Comparison of ENCODE assay signal across 8 cellular contexts in genomic region chr17:63446218-63446980, GRCh38. TPM values are rescaled to one million over a fixed set of nuclear protein-coding genes. Genes with fewer than 3 reads are reported as not detected.
DNase-seq lines count a peak whose midpoint lies in the region; ATAC-seq, FAIRE-seq and TF ChIP-seq lines count a peak whose summit lies in the region.

Gene CYB561, minus strand, starts transcription at chr17:63446306. Its CDS starts 8,759 bp downstream, at chr17:63437547.

- peak within 1 kb of the TSS; percentile 52 to 71 for H3K27ac Mint-ChIP-seq in activated naive CD4-positive, alpha-beta T cell treated with anti-CD3 and anti-CD28 coated beads, Interleukin-2, amount 50 U/mL, for 72 hours

- no peaks in the 10 kb centered on the region for H3K9me3 Mint-ChIP-seq in activated naive CD4-positive, alpha-beta T cell treated with anti-CD3 and anti-CD28 coated beads, Interleukin-2, amount 50 U/mL, for 72 hours

- peak; percentile 95 for DNase-seq in D721Med (ENCODE audit: insufficient read length, low spot score)
- peak in 70 of 76 experiments; percentile 14 to 89 (median 70) for DNase-seq in HUDEP-2 (lab: John Stamatoyannopoulos, UW; ENCODE audit: unreplicated experiment in 76 of 76)
- peak; percentile 65 to 81 for DNase-seq in SJSA1 (ENCODE audit: low read depth in 1 of 2, low spot score in 2 of 2)
- DNase-seq in activated naive CD4-positive, alpha-beta T cell treated with anti-CD3 and anti-CD28 coated beads, Interleukin-2, amount 50 U/mL, for 72 hours (ENCODE audit: low spot score in 2 of 2) = peak; percentile 71 to 82
- peak in 27 of 42 donors; percentile 45 to 78 (median 59) for DNase-seq in head of caudate nucleus
- peak in 9 of 10 donors; percentile 36 to 95 (median 66) for DNase-seq in posterior cingulate gyrus
- peak; percentile 81 to 98 for DNase-seq in upper lobe of left lung

- H3K27me3 ChIP-seq in SJSA1 (replicated peaks) (no peaks in the 10 kb centered on the region), upper lobe of left lung (no peaks in the 10 kb centered on the region)

- FAIRE-seq in D721Med (lab: Jason Lieb, UNC) = no peak

- ATAC-seq in GM21360 (IDR thresholded peaks at IDR 0.05; ENCODE audit: unreplicated experiment) (peak; percentile 60), upper lobe of left lung (ENCODE audit: low FRiP score in 2 of 2) (peak; percentile 70 to 93)
- peak; percentile 64 to 78 for ATAC-seq in activated naive CD4-positive, alpha-beta T cell treated with anti-CD3 and anti-CD28 coated beads, Interleukin-2, amount 50 U/mL, for 72 hours

- TF ChIP-seq POLR2A in upper lobe of left lung (IDR thresholded peaks at IDR 0.05) = peak in 2 of 4 donors; percentile 60 to 75

- H3K27ac ChIP-seq in SJSA1 (peak within 1 kb of the TSS; percentile 86), upper lobe of left lung (peak within 1 kb of the TSS; percentile 88 to 97 (median 96))

- peak within 1 kb of the TSS; percentile 60 for H3K4me3 ChIP-seq in SJSA1
- peak within 1 kb of the TSS; percentile 52 to 88 (median 76) for H3K4me3 ChIP-seq in upper lobe of left lung

- H3K9me3 ChIP-seq in SJSA1 (replicated peaks) (peaks cover 3% of the 10 kb centered on the region; the same call in 1 of the 2 replicates), upper lobe of left lung (no peaks in the 10 kb centered on the region)

- 2% methylated on average over 10 to 17 of the region's 89 CpGs for WGBS in upper lobe of left lung, 2 donors

- no peaks in the 10 kb centered on the region for H3K36me3 Mint-ChIP-seq in activated naive CD4-positive, alpha-beta T cell treated with anti-CD3 and anti-CD28 coated beads, Interleukin-2, amount 50 U/mL, for 72 hours

- H3K4me1 ChIP-seq in SJSA1 (replicated peaks) (peaks cover 19% of the 10 kb centered on the region), upper lobe of left lung (peaks cover 44 to 81% (median 49%) of the 10 kb centered on the region in 4 donors)

- intact Hi-C loops in head of caudate nucleus (cut with DNase I) (loop anchor here (10.0 kb wide), 1 partner anchor 78 kb away; the partner anchor contains the start of gene KCNH6), posterior cingulate gyrus (cut with DNase I) (loop anchor here (10.0 kb wide), 1 partner anchor 98 kb away; no protein-coding TSS in a partner anchor)

- H3K36me3 ChIP-seq in SJSA1 = peaks cover 3% of the 10 kb centered on the region; the same call in 1 of the 2 replicates
- no peaks in the 10 kb centered on the region for H3K36me3 ChIP-seq in upper lobe of left lung

- TF ChIP-seq CTCF in D721Med (IDR thresholded peaks at IDR 0.05; ENCODE audit: insufficient read depth, missing control alignments) = no peak
- TF ChIP-seq CTCF in upper lobe of left lung (IDR thresholded peaks at IDR 0.05) = peak in 4 of 6 experiments; percentile 8 to 44 (median 34)

- TF ChIP-seq EP300 in upper lobe of left lung (IDR thresholded peaks at IDR 0.05) = no peak

RNA-seq across cellular contexts. Expression of gene CYB561, which starts in this region (rescaled TPM):
- total RNA-seq in SJSA1 (2014; rRNA removed; shearing (Covaris generic)) = 8.6 and 13.4 TPM in 2 replicates
- 1 to 10 TPM in 1 of 2 donors, under 1 TPM in 1; 0.27 to 2.7 TPM for total RNA-seq in activated naive CD4-positive, alpha-beta T cell treated with anti-CD3 and anti-CD28 coated beads, Interleukin-2, amount 50 U/mL, for 72 hours
- total RNA-seq in upper lobe of left lung = 100 to 1,000 TPM in 1 of 6 donors, 10 to 100 TPM in 5; 53.7 to 124 (median 64.4) TPM

Comparison
In these comparisons a context has a peak if more than half of its experiments do, and no peak if none do; other contexts are left out.
1. Peak in every context shown above with its lines: DNase-seq, ATAC-seq, H3K4me3 ChIP-seq and H3K27ac ChIP-seq.